ENCODE assay signal across 8 cellular contexts in the genomic region with DNA sequence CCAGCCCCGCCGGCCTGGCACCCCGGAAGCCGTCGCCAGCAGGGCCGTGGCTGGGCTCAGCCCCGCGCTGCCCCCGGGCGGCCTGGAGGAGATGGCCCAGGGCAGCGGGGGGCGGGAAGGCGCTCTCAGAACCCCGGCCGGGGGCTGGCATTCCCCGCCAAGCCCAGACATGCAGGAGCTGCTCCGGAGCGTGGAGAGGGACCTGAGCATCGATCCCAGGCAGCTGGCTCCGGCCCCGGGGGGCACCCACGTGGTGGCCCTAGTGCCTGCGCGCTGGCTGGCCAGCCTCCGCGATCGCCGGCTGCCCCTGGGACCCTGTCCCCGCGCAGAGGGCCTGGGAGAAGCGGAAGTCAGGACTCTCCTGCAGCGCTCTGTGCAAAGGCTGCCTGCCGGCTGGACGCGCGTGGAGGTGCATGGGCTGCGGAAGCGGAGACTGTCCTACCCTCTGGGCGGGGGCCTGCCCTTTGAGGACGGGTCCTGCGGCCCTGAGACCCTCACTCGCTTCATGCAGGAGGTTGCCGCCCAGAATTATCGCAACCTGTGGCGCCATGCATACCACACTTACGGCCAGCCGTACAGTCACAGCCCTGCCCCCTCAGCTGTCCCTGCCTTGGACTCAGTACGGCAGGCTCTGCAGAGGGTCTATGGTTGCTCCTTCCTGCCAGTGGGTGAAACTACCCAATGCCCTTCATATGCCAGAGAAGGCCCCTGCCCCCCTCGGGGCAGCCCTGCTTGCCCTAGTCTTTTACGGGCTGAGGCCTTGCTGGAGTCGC. TPM values are rescaled to one million over a fixed set of nuclear protein-coding genes. Genes with fewer than 3 reads are reported as not detected.
DNase-seq lines count a peak whose midpoint lies in the region; ATAC-seq and TF ChIP-seq lines count a peak whose summit lies in the region.

No MANE protein-coding gene starts in this region.

- H3K27me3 Mint-ChIP-seq in IgD-negative memory B cell = no peaks in the 10 kb centered on the region
- H3K27me3 Mint-ChIP-seq in immature natural killer cell (ENCODE audit: low read depth in 3 of 3) = peaks cover 9 to 21% (median 10%) of the 10 kb centered on the region in 3 donors
- H3K27me3 Mint-ChIP-seq in stimulated activated naive B cell treated with anti-CD40 and anti-IgM and Interleukin-4, amounts not matched to agents 10 μg/mL and 1 μg/mL and 100 μg/mL, for 72 hours = no peaks in the 10 kb centered on the region

- ATAC-seq in GM19328 (IDR thresholded peaks at IDR 0.05; ENCODE audit: unreplicated experiment) = peak; percentile 2
- ATAC-seq in stimulated activated naive B cell treated with anti-CD40 and anti-IgM and Interleukin-4, amounts not matched to agents 10 μg/mL and 1 μg/mL and 100 μg/mL, for 72 hours (replicated peaks) = peak; percentile 63 to 66

- H3K27ac ChIP-seq in ascending aorta = peak overlapping the region; percentile 82 to 84

- peaks cover 8 to 18% of the 10 kb centered on the region in 2 donors for H3K4me1 ChIP-seq in ascending aorta

- no peaks in the 10 kb centered on the region for H3K9me3 Mint-ChIP-seq in IgD-negative memory B cell
- no peaks in the 10 kb centered on the region for H3K9me3 Mint-ChIP-seq in immature natural killer cell
- H3K9me3 Mint-ChIP-seq in stimulated activated naive B cell treated with anti-CD40 and anti-IgM and Interleukin-4, amounts not matched to agents 10 μg/mL and 1 μg/mL and 100 μg/mL, for 72 hours = no peaks in the 10 kb centered on the region

- peaks cover 2% of the 10 kb centered on the region for H3K36me3 Mint-ChIP-seq in IgD-negative memory B cell
- H3K36me3 Mint-ChIP-seq in immature natural killer cell = peaks cover 4 to 10% (median 7%) of the 10 kb centered on the region in 3 donors
- peaks cover 16 to 22% of the 10 kb centered on the region in 2 donors for H3K36me3 Mint-ChIP-seq in stimulated activated naive B cell treated with anti-CD40 and anti-IgM and Interleukin-4, amounts not matched to agents 10 μg/mL and 1 μg/mL and 100 μg/mL, for 72 hours

- no peak for TF ChIP-seq CTCF in AG10803 (conservative IDR thresholded peaks at IDR 0.05; ENCODE audit: low read length)
- peak in 2 of 3 experiments; percentile 12 to 15 for TF ChIP-seq CTCF in ascending aorta (IDR thresholded peaks at IDR 0.05)

- H3K9me3 ChIP-seq in ascending aorta = no peaks in the 10 kb centered on the region

- no peak for DNase-seq in AG10803 (ENCODE audit: low read depth)
- DNase-seq in ascending aorta (ENCODE audit: low spot score in 2 of 2) = no peak
- no peak for DNase-seq in immature natural killer cell
- DNase-seq in stimulated activated naive B cell treated with anti-CD40 and anti-IgM and Interleukin-4, amounts not matched to agents 10 μg/mL and 1 μg/mL and 100 μg/mL, for 72 hours = no peak
- DNase-seq in stimulated activated CD8-positive, alpha-beta memory T cell treated with anti-CD3 and anti-CD28 coated beads, Interleukin-4, amount 100 ng/mL, for 48 hours = no peak
- DNase-seq in stimulated activated CD4-positive, alpha-beta T cell treated with anti-CD3 and anti-CD28 coated beads, Interleukin-12 subunit alpha, Interleukin-12 subunit beta, amount 100 ng/mL, for 4 hours = no peak

- intact Hi-C loops in ascending aorta (cut with DNase I) = loop anchor here (2.0 kb wide), 3 partner anchors 60 to 140 kb away; a partner anchor contains a TSS

- peak overlapping the region; percentile 27 to 89 (median 78) for H3K27ac Mint-ChIP-seq in IgD-negative memory B cell
- H3K27ac Mint-ChIP-seq in immature natural killer cell = peak overlapping the region in 4 of 6 donors; percentile 49 to 91 (median 65)
- H3K27ac Mint-ChIP-seq in stimulated activated naive B cell treated with anti-CD40 and anti-IgM and Interleukin-4, amounts not matched to agents 10 μg/mL and 1 μg/mL and 100 μg/mL, for 72 hours = peak overlapping the region; percentile 84

- H3K4me1 Mint-ChIP-seq in IgD-negative memory B cell = peaks cover 12 to 32% (median 26%) of the 10 kb centered on the region in 3 donors
- H3K4me1 Mint-ChIP-seq in immature natural killer cell = peaks cover 47 to 50% of the 10 kb centered on the region in 2 donors
- H3K4me1 Mint-ChIP-seq in stimulated activated naive B cell treated with anti-CD40 and anti-IgM and Interleukin-4, amounts not matched to agents 10 μg/mL and 1 μg/mL and 100 μg/mL, for 72 hours = peaks cover 28 to 53% of the 10 kb centered on the region in 2 donors

- H3K4me3 ChIP-seq in AG10803 (ENCODE audit: low read length) (peak overlapping the region; percentile 63), ascending aorta (peak overlapping the region; percentile 65 to 91)

- peaks cover 13 to 26% of the 10 kb centered on the region in 2 donors for H3K36me3 ChIP-seq in ascending aorta

- H3K4me3 Mint-ChIP-seq in IgD-negative memory B cell = peak overlapping the region; percentile 76 to 89 (median 81)
- peak overlapping the region; percentile 67 to 83 (median 78) for H3K4me3 Mint-ChIP-seq in immature natural killer cell
- peak overlapping the region; percentile 81 to 85 for H3K4me3 Mint-ChIP-seq in stimulated activated naive B cell treated with anti-CD40 and anti-IgM and Interleukin-4, amounts not matched to agents 10 μg/mL and 1 μg/mL and 100 μg/mL, for 72 hours

- no peaks in the 10 kb centered on the region for H3K27me3 ChIP-seq in ascending aorta

RNA-seq across cellular contexts. Expression of a gene that starts 0.6 kb away (rescaled TPM):
- polyA plus RNA-seq in IgD-negative memory B cell (21.6 TPM), immature natural killer cell (10 to 100 TPM in 1 of 3 donors, 1 to 10 TPM in 2; 5.8 to 27.2 (median 6.4) TPM)
- 70.4 TPM for total RNA-seq in ascending aorta

RNA-seq across cellular contexts. Expression of a gene that starts 14.9 kb away (rescaled TPM):
- polyA plus RNA-seq in IgD-negative memory B cell = not detected
- 7.5 TPM for total RNA-seq in ascending aorta
- polyA plus RNA-seq in immature natural killer cell = under 1 TPM in 1 of 3 donors, not detected in 2; 0.04 TPM

RNA-seq across cellular contexts. Expression of a gene that starts 17.6 kb away (rescaled TPM):
- polyA plus RNA-seq in IgD-negative memory B cell (1.2 TPM), immature natural killer cell (under 1 TPM in 1 of 3 donors, not detected in 2; 0.76 TPM)
- 20.6 TPM for total RNA-seq in ascending aorta

RNA-seq across cellular contexts. Expression of a gene that starts 36.8 kb away (rescaled TPM):
- polyA plus RNA-seq in IgD-negative memory B cell = 8.3 TPM
- total RNA-seq in ascending aorta = 604 TPM
- 1 to 10 TPM; 2.1 to 9.6 (median 3.3) TPM for polyA plus RNA-seq in immature natural killer cell

RNA-seq across cellular contexts. Expression of a gene that starts 40.4 kb away (rescaled TPM):
- 156 TPM for polyA plus RNA-seq in IgD-negative memory B cell
- total RNA-seq in ascending aorta = 114 TPM
- polyA plus RNA-seq in immature natural killer cell = 100 to 1,000 TPM in 1 of 3 donors, 10 to 100 TPM in 2; 57.0 to 198 (median 84.1) TPM
